In genomic region chr14:55074662-55075061, GRCh38 we compare ENCODE assay signal across 8 cellular contexts. TPM values are rescaled to one million over a fixed set of nuclear protein-coding genes. Genes with fewer than 3 reads are reported as not detected.
DNase-seq lines count a peak whose midpoint lies in the region; ATAC-seq and TF ChIP-seq lines count a peak whose summit lies in the region.

No MANE protein-coding gene starts in this region.

- H3K4me3 ChIP-seq in iPS-20b (ENCODE audit: low read length) (no peak overlapping the region), vagina (no peak overlapping the region)

- no peaks in the 10 kb centered on the region for H3K9me3 ChIP-seq in iPS-20b (ENCODE audit: insufficient read depth, low read depth, low read length)
- H3K9me3 ChIP-seq in vagina = no peaks in the 10 kb centered on the region

- DNase-seq in NCI-H510A treated with DMSO at 0.1 percent for 48 hours (lab: John Stamatoyannopoulos, UW) (peak; percentile 84), vagina (ENCODE audit: extremely low spot score in 2 of 2) (no peak), SW480 (ENCODE audit: low spot score) (no peak), activated gamma-delta T cell treated with Interleukin-2 at 50 U/mL for 16 hours (no peak)

- H3K4me1 ChIP-seq in iPS-20b (ENCODE audit: insufficient read depth, low read length) (no peaks in the 10 kb centered on the region; the same call in 1 of the 2 replicates), vagina (peaks cover 20% of the 10 kb centered on the region)

- H3K27me3 ChIP-seq in iPS-20b (ENCODE audit: insufficient read depth, low read length) (no peaks in the 10 kb centered on the region), vagina (no peaks in the 10 kb centered on the region)

- TF ChIP-seq POLR2A in vagina (IDR thresholded peaks at IDR 0.05) = no peak

- H3K36me3 ChIP-seq in iPS-20b (ENCODE audit: insufficient read depth, low read depth, low read length) = no peaks in the 10 kb centered on the region
- no peaks in the 10 kb centered on the region for H3K36me3 ChIP-seq in vagina

- intact Hi-C loops in vagina (cut with DNase I) = no loop called here

- H3K27ac ChIP-seq in iPS-20b (ENCODE audit: low read length) (no peak overlapping the region), vagina (no peak overlapping the region)

- no peak for TF ChIP-seq CTCF in vagina (IDR thresholded peaks at IDR 0.05)

- ATAC-seq in GM18520 (IDR thresholded peaks at IDR 0.05; ENCODE audit: unreplicated experiment) (peak; percentile 36), GM21825 (IDR thresholded peaks at IDR 0.05; ENCODE audit: unreplicated experiment) (peak; percentile 46), HG03135 (IDR thresholded peaks at IDR 0.05; ENCODE audit: unreplicated experiment) (no peak)

- H3K9ac ChIP-seq in iPS-20b (ENCODE audit: low read depth, low read length) = peak overlapping the region; percentile 1; the same call in 1 of the 2 replicates

RNA-seq across cellular contexts. Expression of gene MAPK1IP1L, which starts 23.2 kb away (rescaled TPM):
- 39.3 TPM for total RNA-seq in vagina

RNA-seq across cellular contexts. Expression of gene SOCS4, which starts 47.6 kb away (rescaled TPM):
- 10.6 TPM for total RNA-seq in vagina

RNA-seq across cellular contexts. Expression of gene WDHD1, which starts 47.8 kb away (rescaled TPM):
- total RNA-seq in vagina = 3.2 TPM

RNA-seq across cellular contexts. Expression of gene LGALS3, which starts 54.4 kb away (rescaled TPM):
- 417 TPM for total RNA-seq in vagina
